ENCODE assay signal across 8 cellular contexts in genomic region chr21:31872452-31873274, GRCh38. TPM values are rescaled to one million over a fixed set of nuclear protein-coding genes. Genes with fewer than 3 reads are reported as not detected.
DNase-seq lines count a peak whose midpoint lies in the region; ATAC-seq and TF ChIP-seq lines count a peak whose summit lies in the region.

Gene HUNK (plus strand): TSS chr21:31873020. CDS start chr21:31873675, 655 bp downstream.

- ATAC-seq in activated T-cell treated with anti-CD3 and anti-CD28 coated beads, Interleukin-2, amount 50 U/mL, for 4 hours: peak; percentile 41 to 42
- ATAC-seq in GM18909 (IDR thresholded peaks at IDR 0.05; ENCODE audit: poor library complexity, unreplicated experiment): no peak

- H3K27me3 Mint-ChIP-seq in activated T-cell treated with anti-CD3 and anti-CD28 coated beads, Interleukin-2, amount 50 U/mL, for 4 hours (ENCODE audit: low read depth): peaks cover 56% of the 10 kb centered on the region
- H3K27me3 Mint-ChIP-seq in osteocyte (ENCODE audit: unreplicated experiment): peaks cover 14% of the 10 kb centered on the region

- H3K36me3 Mint-ChIP-seq in activated T-cell treated with anti-CD3 and anti-CD28 coated beads, Interleukin-2, amount 50 U/mL, for 4 hours (ENCODE audit: insufficient read depth): no peaks in the 10 kb centered on the region
- H3K36me3 Mint-ChIP-seq in osteocyte (ENCODE audit: unreplicated experiment): no peaks in the 10 kb centered on the region

- H3K4me1 Mint-ChIP-seq in activated T-cell treated with anti-CD3 and anti-CD28 coated beads, Interleukin-2, amount 50 U/mL, for 4 hours (ENCODE audit: low read depth): peaks cover 8% of the 10 kb centered on the region
- H3K4me1 Mint-ChIP-seq in osteocyte (ENCODE audit: unreplicated experiment): peaks cover 15% of the 10 kb centered on the region

- peak; percentile 41 for TF ChIP-seq CTCF in osteocyte (IDR thresholded peaks at IDR 0.05)

- H3K27ac Mint-ChIP-seq in osteocyte (ENCODE audit: unreplicated experiment): no peak within 1 kb of the TSS

- intact Hi-C loops in head of caudate nucleus (cut with DNase I): no loop called here

- DNase-seq in NCI-H2029 (lab: John Stamatoyannopoulos, UW): peak; percentile 22
- DNase-seq in NCI-H2029 treated with DMSO at 0.1 percent for 48 hours (lab: John Stamatoyannopoulos, UW): no peak
- DNase-seq in NCI-H146 (lab: John Stamatoyannopoulos, UW): peak; percentile 52
- no peak for DNase-seq in activated T-cell treated with anti-CD3 and anti-CD28 coated beads, Interleukin-2, amount 50 U/mL, for 4 hours
- DNase-seq in head of caudate nucleus: peak in 38 of 42 donors; percentile 28 to 73 (median 53)
- DNase-seq in osteocyte (ENCODE audit: extremely low spot score, unreplicated experiment): no peak
- DNase-seq in GF-D8 (lab: John Stamatoyannopoulos, UW): no peak

- H3K9me3 Mint-ChIP-seq in activated T-cell treated with anti-CD3 and anti-CD28 coated beads, Interleukin-2, amount 50 U/mL, for 4 hours: no peaks in the 10 kb centered on the region
- no peaks in the 10 kb centered on the region for H3K9me3 Mint-ChIP-seq in osteocyte (ENCODE audit: unreplicated experiment)

- H3K4me3 Mint-ChIP-seq in activated T-cell treated with anti-CD3 and anti-CD28 coated beads, Interleukin-2, amount 50 U/mL, for 4 hours: peak within 1 kb of the TSS; percentile 68
- peak within 1 kb of the TSS; percentile 81 for H3K4me3 Mint-ChIP-seq in osteocyte (ENCODE audit: unreplicated experiment)

RNA-seq across cellular contexts. Expression of gene HUNK, which starts in this region (rescaled TPM):
- under 1 TPM; 0.05 to 0.61 (median 0.05) TPM for total RNA-seq in activated T-cell treated with anti-CD3 and anti-CD28 coated beads, Interleukin-2, amount 50 U/mL, for 4 hours
- 0.83 and 1.8 TPM in 2 replicates for total RNA-seq in osteocyte

Comparison
In these comparisons a context has a peak if more than half of its experiments do, and no peak if none do; other contexts are left out.
1. DNase-seq: peak in NCI-H2029 (single experiment), NCI-H146 (single experiment) and head of caudate nucleus (38 of 42); none in NCI-H2029 treated with DMSO at 0.1 percent for 48 hours (single experiment), activated T-cell treated with anti-CD3 and anti-CD28 coated beads, Interleukin-2, amount 50 U/mL, for 4 hours (single experiment), osteocyte (single experiment) and GF-D8 (single experiment).
2. Peak in ATAC-seq in activated T-cell treated with anti-CD3 and anti-CD28 coated beads, Interleukin-2, amount 50 U/mL, for 4 hours; RNA of the gene not detected or under 1 TPM.